Comparison of ENCODE assay signal across 23 cellular contexts in the genomic region with DNA sequence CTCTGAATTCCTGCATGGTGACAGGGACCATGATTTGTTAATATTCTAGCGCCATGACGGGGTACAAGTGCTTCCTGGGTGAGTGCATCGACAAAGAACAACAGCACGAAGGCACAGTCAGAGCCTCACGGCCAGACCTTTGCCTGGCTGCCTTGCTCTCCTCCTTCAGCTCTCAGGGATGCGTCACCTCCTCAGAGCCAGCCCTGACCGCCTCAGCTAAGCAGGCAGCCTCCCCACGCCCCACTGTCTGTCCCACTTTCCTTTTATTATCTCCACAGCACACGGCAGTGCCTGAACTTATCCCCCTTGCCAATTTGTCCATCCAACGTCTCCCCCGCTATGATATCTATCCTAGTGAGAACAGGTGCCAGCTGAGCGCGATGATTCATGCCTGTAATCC. TPM values are rescaled to one million over a fixed set of nuclear protein-coding genes. Genes with fewer than 3 reads are reported as not detected.
"Had no signal": no experiment of that assay in that cellular context is flagged by ENCODE, and none has a peak within 500 bp of the region (broad histone marks: within the 10 kb centered on the region; RNA-seq: fewer than 3 reads in every experiment).

No MANE protein-coding gene starts in this region.

- H3K27ac Mint-ChIP-seq: dendritic cell treated with granulocyte-macrophage colony-stimulating factor and Interleukin-4, amounts not matched to agents 40 ng/mL and 50 ng/mL, for 4 days; effector memory CD8-positive, alpha-beta T cell; naive thymus-derived CD8-positive, alpha-beta T cell; stimulated activated memory B cell treated with anti-CD40 and anti-IgM and Interleukin-4, amounts not matched to agents 10 μg/mL and 1 μg/mL and 100 μg/mL, for 72 hours; stimulated activated naive CD8-positive, alpha-beta T cell treated with anti-CD3 and anti-CD28 coated beads, Interleukin-15, Interleukin-2, amounts not matched to agents 100 ng/mL and 50 ng/mL, for 24 hours had no signal

- H3K9me3 Mint-ChIP-seq: dendritic cell treated with granulocyte-macrophage colony-stimulating factor and Interleukin-4, amounts not matched to agents 40 ng/mL and 50 ng/mL, for 4 days; stimulated activated naive CD8-positive, alpha-beta T cell treated with anti-CD3 and anti-CD28 coated beads, Interleukin-15, Interleukin-2, amounts not matched to agents 100 ng/mL and 50 ng/mL, for 24 hours had no signal

- DNase-seq: cerebellar nuclear complex; effector memory CD8-positive, alpha-beta T cell; foreskin melanocyte; head of caudate nucleus; hippocampal formation; mucosa of descending colon; naive thymus-derived CD8-positive, alpha-beta T cell; nucleus accumbens; pancreas; psoas muscle; retina; right lobe of liver; stimulated activated CD4-positive, alpha-beta T cell treated with anti-CD3 and anti-CD28 coated beads, Interleukin-15, amount 100 ng/mL, for 24 hours; stimulated activated CD4-positive, alpha-beta T cell treated with anti-CD3 and anti-CD28 coated beads, Interleukin-1b, Interleukin-23, amount 100 ng/mL, for 48 hours; stimulated activated CD4-positive, alpha-beta T cell treated with anti-CD3 and anti-CD28 coated beads, Interleukin-4, amount 100 ng/mL, for 24 hours had no signal

- H3K4me3 Mint-ChIP-seq: dendritic cell treated with granulocyte-macrophage colony-stimulating factor and Interleukin-4, amounts not matched to agents 40 ng/mL and 50 ng/mL, for 4 days; effector memory CD8-positive, alpha-beta T cell; naive thymus-derived CD8-positive, alpha-beta T cell; stimulated activated memory B cell treated with anti-CD40 and anti-IgM and Interleukin-4, amounts not matched to agents 10 μg/mL and 1 μg/mL and 100 μg/mL, for 72 hours; stimulated activated naive CD8-positive, alpha-beta T cell treated with anti-CD3 and anti-CD28 coated beads, Interleukin-15, Interleukin-2, amounts not matched to agents 100 ng/mL and 50 ng/mL, for 24 hours had no signal

- H3K4me1 ChIP-seq: pancreas, psoas muscle, right lobe of liver, tibial nerve had no signal

- H3K4me1 Mint-ChIP-seq: naive thymus-derived CD8-positive, alpha-beta T cell; stimulated activated memory B cell treated with anti-CD40 and anti-IgM and Interleukin-4, amounts not matched to agents 10 μg/mL and 1 μg/mL and 100 μg/mL, for 72 hours had no signal

- H3K4me3 ChIP-seq: mucosa of descending colon, pancreas, psoas muscle, right lobe of liver, tibial nerve had no signal

- H3K36me3 Mint-ChIP-seq: naive thymus-derived CD8-positive, alpha-beta T cell; stimulated activated memory B cell treated with anti-CD40 and anti-IgM and Interleukin-4, amounts not matched to agents 10 μg/mL and 1 μg/mL and 100 μg/mL, for 72 hours had no signal

- ATAC-seq: effector memory CD8-positive, alpha-beta T cell; mucosa of descending colon; naive thymus-derived CD8-positive, alpha-beta T cell; psoas muscle; right lobe of liver; stimulated activated memory B cell treated with anti-CD40 and anti-IgM and Interleukin-4, amounts not matched to agents 10 μg/mL and 1 μg/mL and 100 μg/mL, for 72 hours had no signal

- H3K27ac ChIP-seq: epithelial cell of prostate, pancreas, psoas muscle, right lobe of liver, tibial nerve had no signal

- H3K27me3 Mint-ChIP-seq: dendritic cell treated with granulocyte-macrophage colony-stimulating factor and Interleukin-4, amounts not matched to agents 40 ng/mL and 50 ng/mL, for 4 days; stimulated activated memory B cell treated with anti-CD40 and anti-IgM and Interleukin-4, amounts not matched to agents 10 μg/mL and 1 μg/mL and 100 μg/mL, for 72 hours; stimulated activated naive CD8-positive, alpha-beta T cell treated with anti-CD3 and anti-CD28 coated beads, Interleukin-15, Interleukin-2, amounts not matched to agents 100 ng/mL and 50 ng/mL, for 24 hours had no signal

- H3K27me3 ChIP-seq: pancreas, right lobe of liver, tibial nerve had no signal

- FAIRE-seq: colon, pancreas had no signal

- H3K36me3 ChIP-seq: pancreas, right lobe of liver, tibial nerve had no signal

- H3K9me3 ChIP-seq: mucosa of descending colon, pancreas, psoas muscle, right lobe of liver, tibial nerve had no signal

RNA-seq across cellular contexts. Expression of gene FZD10, which starts 16.5 kb away (rescaled TPM):
- total RNA-seq: liver; naive thymus-derived CD8-positive, alpha-beta T cell; right lobe of liver had no signal
- polyA plus RNA-seq: naive thymus-derived CD8-positive, alpha-beta T cell; neural cell had no signal
